In the genomic region with DNA sequence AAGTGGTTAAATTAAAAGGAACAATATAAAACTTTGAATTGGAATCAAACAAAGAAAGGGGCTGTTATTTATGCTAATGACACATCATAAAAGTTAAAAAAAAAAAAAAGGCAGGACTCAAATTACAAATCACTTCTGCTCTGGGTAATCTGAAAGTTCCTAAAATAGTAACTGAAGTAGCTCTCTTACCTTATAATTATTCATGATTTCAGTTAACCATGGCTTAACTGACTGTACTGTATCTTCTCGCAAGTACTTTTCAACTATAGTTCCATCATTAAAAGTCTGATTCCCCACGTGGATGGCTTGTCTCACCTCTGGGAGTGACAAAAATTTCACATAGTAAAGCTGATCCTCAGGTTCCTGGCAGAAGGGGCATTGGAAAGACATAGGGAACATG, we compare ENCODE assay signal across 19 cellular contexts.
DNase-seq lines count a peak whose midpoint lies in the region; TF ChIP-seq lines count a peak whose summit lies in the region.
"Had no signal": no experiment of that assay in that cellular context is flagged by ENCODE, and none has a peak within 500 bp of the region (broad histone marks: within the 10 kb centered on the region; RNA-seq: fewer than 3 reads in every experiment).

No MANE protein-coding gene starts in this region.

- no peak overlapping the region for H2AK5ac ChIP-seq in mesendoderm (ENCODE audit: low read length)

- H3K4me3 ChIP-seq in mesendoderm (ENCODE audit: low read length), result no peak overlapping the region
- H3K4me3 ChIP-seq: A549; BLaER1 treated with 17β-estradiol and CSF1 and Interleukin-3, amounts not matched to agents 10 nM and 100 nM had no signal

- H3K27me3 ChIP-seq in mesendoderm (ENCODE audit: insufficient read depth, low read length, poor library complexity), result no peaks in the 10 kb centered on the region

- H2BK15ac ChIP-seq in mesendoderm (replicated peaks; ENCODE audit: low read depth), result no peak overlapping the region

- no peak overlapping the region for H4K8ac ChIP-seq in mesendoderm (ENCODE audit: low read depth, low read length)

- H3K79me1 ChIP-seq in mesendoderm (ENCODE audit: low read length), result no peaks in the 10 kb centered on the region

- no peaks in the 10 kb centered on the region for H3K4me1 ChIP-seq in mesendoderm (ENCODE audit: control insufficient read depth, low read depth, low read length)
- H3K4me1 ChIP-seq: A549; BLaER1 treated with 17β-estradiol and CSF1 and Interleukin-3, amounts not matched to agents 10 nM and 100 nM had no signal

- no peak overlapping the region for H3K27ac ChIP-seq in mesendoderm (ENCODE audit: low read depth, low read length)
- H3K27ac ChIP-seq: A549; BLaER1 treated with 17β-estradiol and CSF1 and Interleukin-3, amounts not matched to agents 10 nM and 100 nM had no signal

- no CpG with 5 or more reads among the region's 2 CpGs for WGBS in mesendoderm (ENCODE audit: extremely low coverage, insufficient coverage, low lambda C conversion rate)

- H3K36me3 ChIP-seq in mesendoderm (ENCODE audit: control insufficient read depth, insufficient read depth, low read length), result no peaks in the 10 kb centered on the region
- H3K36me3 ChIP-seq: BLaER1 treated with 17β-estradiol and CSF1 and Interleukin-3, amounts not matched to agents 10 nM and 100 nM had no signal

- no peak overlapping the region for H3K4me2 ChIP-seq in mesendoderm (ENCODE audit: low read length)
- H3K4me2 ChIP-seq: A549; BLaER1 treated with 17β-estradiol and CSF1 and Interleukin-3, amounts not matched to agents 10 nM and 100 nM had no signal

- no peak for TF ChIP-seq CTCF in GM10266 (IDR thresholded peaks at IDR 0.05; ENCODE audit: control insufficient read depth, insufficient read depth, low read depth, missing control alignments)

- no peak overlapping the region for H3K4ac ChIP-seq in mesendoderm (ENCODE audit: low read depth, low read length)

- H3K56ac ChIP-seq in mesendoderm (ENCODE audit: low read length), result no peak overlapping the region

- H2BK120ac ChIP-seq in mesendoderm (ENCODE audit: low read depth, low read length), result no peak overlapping the region

- peak; percentile 51 for DNase-seq in NCI-H2171 treated with DMSO at 0.1 percent for 48 hours (lab: John Stamatoyannopoulos, UW)
- no peak for DNase-seq in NCI-H2171 (lab: John Stamatoyannopoulos, UW)
- peak; percentile 28 for DNase-seq in NCI-H69 (lab: John Stamatoyannopoulos, UW)
- DNase-seq in mesendoderm, result peak; percentile 10
- no peak for DNase-seq in GM10266 (ENCODE audit: extremely low spot score)
- DNase-seq in C1 segment of cervical spinal cord (lab: John Stamatoyannopoulos, UW), result no peak
- DNase-seq in SW480 (ENCODE audit: low spot score), result no peak
- DNase-seq: CD4-positive, CD25-positive, alpha-beta regulatory T cell; CD8-positive, alpha-beta memory T cell; COR-L47; DMS153; DMS79; GDM1; GOT3; H7; HFFc6; KBM-7 had no signal

- no peak overlapping the region for H3K23ac ChIP-seq in mesendoderm (ENCODE audit: low read length)

- H2BK5ac ChIP-seq in mesendoderm (ENCODE audit: low read length), result no peak overlapping the region

- no peak overlapping the region for H3K18ac ChIP-seq in mesendoderm (ENCODE audit: low read length)

- no peaks in the 10 kb centered on the region for H3K79me2 ChIP-seq in mesendoderm (ENCODE audit: control insufficient read depth, insufficient read depth, low read length)

- no peak overlapping the region for H3K9ac ChIP-seq in mesendoderm (ENCODE audit: low read length)
- H3K9ac ChIP-seq: BLaER1 treated with 17β-estradiol and CSF1 and Interleukin-3, amounts not matched to agents 10 nM and 100 nM had no signal

- no peak overlapping the region for H4K5ac ChIP-seq in mesendoderm (ENCODE audit: low read length)

Comparison
In these comparisons a context has a peak if more than half of its experiments do, and no peak if none do; other contexts are left out.
1. DNase-seq: peak in NCI-H2171 treated with DMSO at 0.1 percent for 48 hours (single experiment), NCI-H69 (single experiment) and mesendoderm (single experiment); none in NCI-H2171 (single experiment), GM10266 (single experiment), C1 segment of cervical spinal cord (0 of 14) and SW480 (single experiment).